ENCODE assay signal across 32 cellular contexts in the genomic region with DNA sequence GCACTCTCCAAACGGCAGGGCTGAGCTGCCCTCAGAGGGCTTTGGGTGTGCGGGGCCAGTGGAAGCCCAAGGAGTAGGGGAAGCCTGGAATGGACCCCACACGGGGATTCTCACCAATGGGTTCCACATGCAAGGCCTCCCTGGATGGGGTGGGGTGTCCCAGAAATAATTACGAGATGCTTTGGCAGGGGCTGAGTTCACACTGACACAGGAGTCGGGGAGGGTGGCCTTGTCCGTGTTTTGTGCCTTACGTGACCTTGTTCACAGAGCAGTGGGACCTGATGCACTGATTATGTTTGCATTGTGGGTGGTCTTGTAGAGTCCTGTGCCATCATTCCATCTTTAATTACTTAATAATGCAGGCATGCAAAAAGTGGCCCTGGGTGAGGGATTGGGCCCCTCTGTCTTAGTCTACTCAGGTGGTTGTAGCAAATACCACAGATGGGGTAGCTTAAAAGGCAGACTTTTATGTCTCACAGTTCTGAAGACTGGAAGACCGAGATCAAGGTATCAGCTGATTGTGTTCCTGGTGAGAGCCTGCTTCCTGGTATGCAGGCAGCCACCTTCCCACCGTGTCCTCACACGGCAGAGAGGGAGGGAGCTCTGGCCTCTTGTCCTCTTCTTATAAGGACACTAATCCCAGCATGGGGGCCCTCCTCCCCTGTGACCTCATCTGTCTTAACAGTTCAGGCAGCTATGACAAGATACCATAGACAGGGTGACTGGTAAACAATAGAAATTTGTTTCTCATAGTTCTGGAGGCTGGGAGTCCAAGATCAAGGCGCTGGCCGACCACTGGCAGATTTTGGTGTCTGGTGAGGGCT.
"Had no signal": no experiment of that assay in that cellular context is flagged by ENCODE, and none has a peak within 500 bp of the region (broad histone marks: within the 10 kb centered on the region; RNA-seq: fewer than 3 reads in every experiment).

No MANE protein-coding gene starts in this region.

- H3K27ac Mint-ChIP-seq: activated CD4-positive, alpha-beta memory T cell treated with anti-CD3 and anti-CD28 coated beads for 36 hours; activated naive CD8-positive, alpha-beta T cell treated with anti-CD3 and anti-CD28 coated beads for 36 hours; activated T-helper 1 cell treated with anti-CD3 and anti-CD28 coated beads, Interleukin-12 subunit alpha, Interleukin-12 subunit beta, Interleukin-2, Interleukin-4 antibody, amounts not matched to agents 30 ng/mL and 10 ng/mL and 1 ng/mL, durations not matched to agents 14 hours and 24 hours and 36 hours had no signal

- DNase-seq: activated CD4-positive, alpha-beta memory T cell treated with anti-CD3 and anti-CD28 coated beads for 36 hours; activated CD4-positive, alpha-beta T cell treated with anti-CD3 and anti-CD28 coated beads for 4 hours; activated CD4-positive, alpha-beta T cell treated with anti-CD3 and anti-CD28 coated beads, Interleukin-2, amount 50 U/mL, for 1 hour; activated CD8-positive, alpha-beta memory T cell treated with anti-CD3 and anti-CD28 coated beads, Interleukin-2, amount 50 U/mL, for 4 hours; activated naive CD4-positive, alpha-beta T cell; activated naive CD4-positive, alpha-beta T cell treated with anti-CD3 and anti-CD28 coated beads, Interleukin-2, amount 50 U/mL, for 16 hours; activated naive CD8-positive, alpha-beta T cell treated with anti-CD3 and anti-CD28 coated beads for 36 hours; activated T-cell treated with anti-CD3 and anti-CD28 coated beads for 4 hours; activated T-cell treated with anti-CD3 and anti-CD28 coated beads, Interleukin-2, amount 50 U/mL, for 4 hours; amniotic stem cell; aorta; brain microvascular endothelial cell; Kasumi-1; KG1; MG63; NCI-H1048; NCI-H1105 treated with DMSO at 0.1 percent for 48 hours; NCI-H1436; NCI-H1694; NCI-H1930; NCI-H2081 treated with DMSO at 0.1 percent for 48 hours; NCI-H345; NCI-H524 treated with DMSO at 0.1 percent for 48 hours; NK-92 treated with Interleukin-12 subunit alpha and Interleukin-12 subunit beta, amount 100 ng/mL, for 24 hours; PC-9; SIG-M5; T1000 had no signal

- H3K36me3 Mint-ChIP-seq: activated CD4-positive, alpha-beta memory T cell treated with anti-CD3 and anti-CD28 coated beads for 36 hours; activated naive CD8-positive, alpha-beta T cell treated with anti-CD3 and anti-CD28 coated beads for 36 hours had no signal

- H3K9me3 ChIP-seq: MG63 had no signal

- H3K4me3 ChIP-seq: MG63, PC-9, SK-N-MC had no signal

- H3K4me2 ChIP-seq: PC-9 had no signal

- H2AFZ ChIP-seq: PC-9 had no signal

- H3K9me3 Mint-ChIP-seq: activated CD4-positive, alpha-beta memory T cell treated with anti-CD3 and anti-CD28 coated beads for 36 hours; activated naive CD8-positive, alpha-beta T cell treated with anti-CD3 and anti-CD28 coated beads for 36 hours; activated T-cell treated with anti-CD3 and anti-CD28 coated beads, Interleukin-2, amount 50 U/mL, for 4 hours; activated T-helper 1 cell treated with anti-CD3 and anti-CD28 coated beads, Interleukin-12 subunit alpha, Interleukin-12 subunit beta, Interleukin-2, Interleukin-4 antibody, amounts not matched to agents 30 ng/mL and 10 ng/mL and 1 ng/mL, durations not matched to agents 14 hours and 24 hours and 36 hours; central memory CD8-positive, alpha-beta T cell had no signal

- H3K4me3 Mint-ChIP-seq: activated CD4-positive, alpha-beta memory T cell treated with anti-CD3 and anti-CD28 coated beads for 36 hours; activated naive CD8-positive, alpha-beta T cell treated with anti-CD3 and anti-CD28 coated beads for 36 hours; activated T-cell treated with anti-CD3 and anti-CD28 coated beads, Interleukin-2, amount 50 U/mL, for 4 hours; activated T-helper 1 cell treated with anti-CD3 and anti-CD28 coated beads, Interleukin-12 subunit alpha, Interleukin-12 subunit beta, Interleukin-2, Interleukin-4 antibody, amounts not matched to agents 30 ng/mL and 10 ng/mL and 1 ng/mL, durations not matched to agents 14 hours and 24 hours and 36 hours; central memory CD8-positive, alpha-beta T cell had no signal

- ATAC-seq: activated T-cell treated with anti-CD3 and anti-CD28 coated beads, Interleukin-2, amount 50 U/mL, for 4 hours; Right ventricle myocardium inferior had no signal

- H3K36me3 ChIP-seq: brain microvascular endothelial cell, MG63 had no signal

- H3K27me3 ChIP-seq: brain microvascular endothelial cell, MG63 had no signal

- H3K27me3 Mint-ChIP-seq: activated CD4-positive, alpha-beta memory T cell treated with anti-CD3 and anti-CD28 coated beads for 36 hours; activated naive CD8-positive, alpha-beta T cell treated with anti-CD3 and anti-CD28 coated beads for 36 hours had no signal

- H3K27ac ChIP-seq: brain microvascular endothelial cell, PC-9, RWPE1, SK-N-MC had no signal

- H3K4me1 Mint-ChIP-seq: activated naive CD8-positive, alpha-beta T cell treated with anti-CD3 and anti-CD28 coated beads for 36 hours; central memory CD8-positive, alpha-beta T cell had no signal
